Comparison of ENCODE assay signal across 10 cellular contexts in genomic region chr3:124429129-124429815, GRCh38.
DNase-seq lines count a peak whose midpoint lies in the region; ATAC-seq and TF ChIP-seq lines count a peak whose summit lies in the region.
"Had no signal": no experiment of that assay in that cellular context is flagged by ENCODE, and none has a peak within 500 bp of the region (broad histone marks: within the 10 kb centered on the region; RNA-seq: fewer than 3 reads in every experiment).

No MANE protein-coding gene starts in this region.

- no peaks in the 10 kb centered on the region for H3K27me3 ChIP-seq in thoracic aorta (replicated peaks; ENCODE audit: insufficient read depth)

- peaks cover 9 to 21% of the 10 kb centered on the region in 2 donors for H3K4me1 ChIP-seq in thoracic aorta (ENCODE audit: control insufficient read depth in 1 of 2, low read depth in 2 of 2)

- H3K27ac Mint-ChIP-seq in CD14-positive monocyte: no peak overlapping the region
- H3K27ac Mint-ChIP-seq: H9 had no signal

- no peak overlapping the region for H3K4me3 ChIP-seq in thoracic aorta

- no peaks in the 10 kb centered on the region for H3K9me3 ChIP-seq in thoracic aorta

- H3K36me3 ChIP-seq in thoracic aorta: peaks cover 56% of the 10 kb centered on the region

- peaks cover 0 to 1% (median 0%) of the 10 kb centered on the region in 3 donors for H3K27me3 Mint-ChIP-seq in CD14-positive monocyte (ENCODE audit: low read depth in 3 of 3)

- DNase-seq in NCI-H1417 (lab: John Stamatoyannopoulos, UW) (peak in 2 of 3 experiments; percentile 4 to 36), NCI-H1417 treated with DMSO at 0.1 percent for 48 hours (lab: John Stamatoyannopoulos, UW) (no peak), NCI-H524 (lab: John Stamatoyannopoulos, UW) (peak; percentile 61 to 83), cerebellum (ENCODE audit: low spot score) (peak; percentile 36), thoracic aorta (ENCODE audit: low spot score) (no peak), CD14-positive monocyte (ENCODE audit: low spot score) (no peak), D341Med (ENCODE audit: low spot score) (no peak)
- DNase-seq: H9 had no signal

- peaks cover 1% of the 10 kb centered on the region for H3K4me1 Mint-ChIP-seq in CD14-positive monocyte
- H3K4me1 Mint-ChIP-seq: H9 had no signal

- no peak for TF ChIP-seq CTCF in thoracic aorta (IDR thresholded peaks at IDR 0.05)
- no peak for TF ChIP-seq CTCF in CD14-positive monocyte (IDR thresholded peaks at IDR 0.05)

- no peak overlapping the region for H3K4me3 Mint-ChIP-seq in CD14-positive monocyte
- H3K4me3 Mint-ChIP-seq: H9 had no signal

- peak overlapping the region; percentile 12 to 24 for H3K27ac ChIP-seq in thoracic aorta
- H3K27ac ChIP-seq: KMS-11 had no signal

- ATAC-seq in thoracic aorta (ENCODE audit: insufficient number of reproducible peaks, low FRiP score, low read depth) (no peak), HG03025 (IDR thresholded peaks at IDR 0.05; ENCODE audit: low FRiP score, unreplicated experiment) (no peak)

- intact Hi-C loops in CD14-positive monocyte (cut with micrococcal nuclease): no loop called here

- no peaks in the 10 kb centered on the region for H3K36me3 Mint-ChIP-seq in CD14-positive monocyte

- H3K9me3 Mint-ChIP-seq in CD14-positive monocyte: peaks cover 0 to 2% (median 0%) of the 10 kb centered on the region in 7 donors
- H3K9me3 Mint-ChIP-seq: H9 had no signal

Comparison
In these comparisons a context has a peak if more than half of its experiments do, and no peak if none do; other contexts are left out.
1. DNase-seq: peak in NCI-H1417 (2 of 3), NCI-H524 (2 of 2) and cerebellum (single experiment); none in NCI-H1417 treated with DMSO at 0.1 percent for 48 hours (single experiment), thoracic aorta (single experiment), CD14-positive monocyte (single experiment) and D341Med (single experiment).